ENCODE assay signal across 8 cellular contexts in genomic region chr4:109332926-109333464, GRCh38. TPM values are rescaled to one million over a fixed set of nuclear protein-coding genes. Genes with fewer than 3 reads are reported as not detected.
DNase-seq lines count a peak whose midpoint lies in the region; ATAC-seq and TF ChIP-seq lines count a peak whose summit lies in the region.

No MANE protein-coding gene starts in this region.

- CTCF ChIA-PET in PC-3 (lab: Charles Lee), result no interaction called here

- TF ChIP-seq POLR2A in esophagus squamous epithelium (IDR thresholded peaks at IDR 0.05), result no peak

- no peak for ATAC-seq in PC-3

- H3F3A ChIP-seq in PC-3 (ENCODE audit: low read length, unreplicated experiment), result no peaks in the 10 kb centered on the region

- H3K9me2 ChIP-seq in PC-3 (replicated peaks; ENCODE audit: low read length), result no peaks in the 10 kb centered on the region

- BruUV-seq in PC-3 (replicated peaks; lab: Mats Ljungman, UMichigan), result no TSS peak

- H3K4me3 ChIP-seq in AG09309 (ENCODE audit: control insufficient read depth, low read depth, low read length), result no peak overlapping the region
- no peak overlapping the region for H3K4me3 ChIP-seq in PC-3 (ENCODE audit: low read length)
- H3K4me3 ChIP-seq in esophagus squamous epithelium, result no peak overlapping the region

- H3K4me1 ChIP-seq in PC-3 (ENCODE audit: insufficient read depth, low read length) (no peaks in the 10 kb centered on the region), esophagus squamous epithelium (no peaks in the 10 kb centered on the region)

- H3K9ac ChIP-seq in PC-3 (ENCODE audit: low read length), result no peak overlapping the region

- no peaks in the 10 kb centered on the region for H3K79me2 ChIP-seq in PC-3 (ENCODE audit: low read length)

- WGBS in esophagus squamous epithelium, 2 donors, result 51 to 59% methylated on average over 2 of the region's 2 CpGs

- H3K27ac ChIP-seq in PC-3 (ENCODE audit: low read length), result no peak overlapping the region
- no peak overlapping the region for H3K27ac ChIP-seq in esophagus squamous epithelium

- intact Hi-C loops in PC-3 (cut with micrococcal nuclease), result no loop called here
- intact Hi-C loops in esophagus squamous epithelium (cut with DNase I), result no loop called here
- intact Hi-C loops in head of caudate nucleus (cut with DNase I), result no loop called here

- POLR2A ChIA-PET in PC-3 (lab: Charles Lee; ENCODE audit: unreplicated experiment), result no interaction called here

- H2AFZ ChIP-seq in PC-3 (ENCODE audit: low read length), result no peak overlapping the region

- H3K4me2 ChIP-seq in PC-3 (ENCODE audit: low read length), result no peak overlapping the region

- H3K9me3 ChIP-seq in PC-3 (ENCODE audit: low read length), result no peaks in the 10 kb centered on the region
- H3K9me3 ChIP-seq in esophagus squamous epithelium, result no peaks in the 10 kb centered on the region

- no peaks in the 10 kb centered on the region for H4K20me1 ChIP-seq in PC-3 (ENCODE audit: low read length)

- TF ChIP-seq CTCF in AG09309 (IDR thresholded peaks at IDR 0.05; ENCODE audit: control insufficient read depth, insufficient read depth, low read depth, low read length, missing control alignments) (peak; percentile 43), GM12872 (IDR thresholded peaks at IDR 0.05; ENCODE audit: insufficient read depth, low read depth, low read length) (peak; percentile 53), PC-3 (conservative IDR thresholded peaks at IDR 0.05; ENCODE audit: low read depth, low read length) (peak; percentile 32), esophagus squamous epithelium (IDR thresholded peaks at IDR 0.05) (no peak)

- H3K27me3 ChIP-seq in PC-3 (ENCODE audit: low read length) (peaks cover 6% of the 10 kb centered on the region; the same call in 1 of the 2 replicates), esophagus squamous epithelium (no peaks in the 10 kb centered on the region)

- H3K36me3 ChIP-seq in PC-3 (ENCODE audit: low read depth, low read length) (no peaks in the 10 kb centered on the region; the same call in 1 of the 2 replicates), esophagus squamous epithelium (no peaks in the 10 kb centered on the region)

- DNase-seq in AG09309 (ENCODE audit: low read depth) (no peak), PC-3 (no peak), iPS-NIHi11 (ENCODE audit: low spot score) (peak; percentile 63), NCI-H524 (lab: John Stamatoyannopoulos, UW) (no peak), esophagus squamous epithelium (lab: John Stamatoyannopoulos, UW) (no peak), amygdala (lab: John Stamatoyannopoulos, UW) (no peak), head of caudate nucleus (no peak)

RNA-seq across cellular contexts. Expression of gene COL25A1, which starts 30.5 kb away (rescaled TPM):
- total RNA-seq in PC-3 (2014; rRNA removed) (not detected in 2 replicates), esophagus squamous epithelium (under 1 TPM; 0.06 to 0.53 (median 0.23) TPM)

Comparison
In these comparisons a context has a peak if more than half of its experiments do, and no peak if none do; other contexts are left out.
1. CTCF ChIP-seq: peak in AG09309 (single experiment), GM12872 (single experiment) and PC-3 (single experiment); none in esophagus squamous epithelium (0 of 6).